In genomic region chr19:38558933-38559332, GRCh38 we compare ENCODE assay signal across 1 cellular context. TPM values are rescaled to one million over a fixed set of nuclear protein-coding genes. Genes with fewer than 3 reads are reported as not detected.
"Had no signal": no experiment of that assay in that cellular context is flagged by ENCODE, and none has a peak within 500 bp of the region (broad histone marks: within the 10 kb centered on the region; RNA-seq: fewer than 3 reads in every experiment).

No MANE protein-coding gene starts in this region.

RNA-seq across cellular contexts. Expression of gene MAP4K1, which starts 58.8 kb away (rescaled TPM):
- total RNA-seq: dermis blood vessel endothelial cell had no signal
